ENCODE assay signal across 22 cellular contexts in the genomic region with DNA sequence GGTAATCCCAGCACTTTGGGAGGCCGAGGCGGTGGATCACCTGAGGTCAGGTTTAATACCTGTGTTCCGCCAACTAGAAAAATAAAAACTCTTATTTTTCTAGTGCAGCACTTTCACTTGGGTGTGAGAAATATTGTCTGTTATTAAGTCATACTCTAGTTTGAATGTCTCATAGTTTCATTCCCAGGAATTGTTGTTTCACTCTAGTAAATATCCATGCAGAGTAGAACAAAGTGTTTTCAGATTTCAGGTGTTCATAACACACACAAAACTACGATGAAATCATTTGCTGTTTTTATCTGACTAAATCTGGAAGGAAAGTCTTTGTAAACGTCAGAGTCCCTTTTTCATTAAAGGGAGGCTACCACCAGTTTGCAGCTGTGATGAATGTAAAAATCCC. TPM values are rescaled to one million over a fixed set of nuclear protein-coding genes. Genes with fewer than 3 reads are reported as not detected.
DNase-seq lines count a peak whose midpoint lies in the region; ATAC-seq, FAIRE-seq and TF ChIP-seq lines count a peak whose summit lies in the region.
"Had no signal": no experiment of that assay in that cellular context is flagged by ENCODE, and none has a peak within 500 bp of the region (broad histone marks: within the 10 kb centered on the region; RNA-seq: fewer than 3 reads in every experiment).

No MANE protein-coding gene starts in this region.

- peak overlapping the region; percentile 22 for H3K4me2 ChIP-seq in keratinocyte (ENCODE audit: control insufficient read depth, extremely low read depth, insufficient read depth, low read depth, low read length)

- no peaks in the 10 kb centered on the region for H4K20me1 ChIP-seq in keratinocyte (ENCODE audit: control insufficient read depth, extremely low read depth, insufficient read depth, low read length)

- peak overlapping the region; percentile 47 for H3K27ac ChIP-seq in CD4-positive, alpha-beta T cell (ENCODE audit: low read depth, low read length)
- H3K27ac ChIP-seq in keratinocyte (ENCODE audit: control insufficient read depth, insufficient read depth, low read length): peak overlapping the region; percentile 4
- H3K27ac ChIP-seq: coronary artery had no signal

- dilution Hi-C loops in keratinocyte (cut with MboI; ENCODE audit: extremely low pct_ligation_motif_present, low sequenced_read_pairs): no loop called here

- POLR2A ChIA-PET in activated CD4-positive, alpha-beta T cell treated with anti-CD3 and anti-CD28 coated beads for 36 hours (lab: Charles Lee): interaction anchor here (0.7 to 2.3 kb wide), 4 partner anchors 17 to 251 kb away, joined by 3 to 11 read pairs (median 6); no protein-coding TSS in a partner anchor
- POLR2A ChIA-PET in CD4-positive, alpha-beta T cell (lab: Charles Lee): interaction anchor here (1.0 to 5.2 kb wide), 5 partner anchors 9 to 113 kb away, joined by 3 to 50 read pairs (median 6); no protein-coding TSS in a partner anchor
- POLR2A ChIA-PET in activated CD8-positive, alpha-beta T cell treated with anti-CD3 and anti-CD28 coated beads for 36 hours (lab: Charles Lee): interaction anchor here (1.0 to 1.6 kb wide), 3 partner anchors 40 to 79 kb away, joined by 3 to 4 read pairs (median 3); no protein-coding TSS in a partner anchor

- intact Hi-C loops in activated CD4-positive, alpha-beta T cell treated with anti-CD3 and anti-CD28 coated beads for 36 hours (cut with DNase I, micrococcal nuclease): loop anchor here (1.0 to 10.0 kb wide), 11 partner anchors 16 to 1456 kb away; a partner anchor contains a TSS
- intact Hi-C loops in CD4-positive, alpha-beta T cell (cut with DNase I, micrococcal nuclease): loop anchor here (5.0 to 10.0 kb wide), 7 partner anchors 34 to 854 kb away; a partner anchor contains a TSS
- intact Hi-C loops in activated CD8-positive, alpha-beta T cell treated with anti-CD3 and anti-CD28 coated beads for 36 hours (cut with micrococcal nuclease): loop anchor here (10.0 kb wide), 1 partner anchor 66 kb away; no protein-coding TSS in a partner anchor
- intact Hi-C loops in left ventricle myocardium superior (cut with micrococcal nuclease): no loop called here
- intact Hi-C loops in Right ventricle myocardium inferior (cut with DNase I): loop anchor here (10.0 kb wide), 1 partner anchor 376 kb away; a partner anchor contains a TSS

- H3K27me3 Mint-ChIP-seq in activated CD4-positive, alpha-beta T cell treated with anti-CD3 and anti-CD28 coated beads for 36 hours: no peaks in the 10 kb centered on the region
- H3K27me3 Mint-ChIP-seq in CD4-positive, alpha-beta T cell: no peaks in the 10 kb centered on the region
- no peaks in the 10 kb centered on the region for H3K27me3 Mint-ChIP-seq in activated CD8-positive, alpha-beta T cell treated with anti-CD3 and anti-CD28 coated beads for 36 hours
- H3K27me3 Mint-ChIP-seq: progenitor cell of endocrine pancreas had no signal

- peak; percentile 5 for ATAC-seq in activated CD4-positive, alpha-beta T cell treated with anti-CD3 and anti-CD28 coated beads for 36 hours
- no peak for ATAC-seq in CD4-positive, alpha-beta T cell (ENCODE audit: poor library complexity)
- ATAC-seq in activated CD8-positive, alpha-beta T cell treated with anti-CD3 and anti-CD28 coated beads for 36 hours: no peak
- no peak for ATAC-seq in left ventricle myocardium superior
- no peak for ATAC-seq in Right ventricle myocardium inferior

- no peaks in the 10 kb centered on the region for H3K27me3 ChIP-seq in CD4-positive, alpha-beta T cell (ENCODE audit: control insufficient read depth, insufficient read depth, low read length)
- no peaks in the 10 kb centered on the region for H3K27me3 ChIP-seq in keratinocyte (ENCODE audit: control insufficient read depth, extremely low read depth, insufficient read depth, low read length)

- FAIRE-seq in keratinocyte (lab: Jason Lieb, UNC): no peak

- no peaks in the 10 kb centered on the region for H3K9me1 ChIP-seq in keratinocyte (ENCODE audit: control insufficient read depth, extremely low read depth, insufficient read depth, low read length)

- peaks cover 26% of the 10 kb centered on the region for H3K4me1 ChIP-seq in keratinocyte (ENCODE audit: control insufficient read depth, extremely low read depth, insufficient read depth, low read length)

- H3K4me3 Mint-ChIP-seq in activated CD4-positive, alpha-beta T cell treated with anti-CD3 and anti-CD28 coated beads for 36 hours: peak overlapping the region; percentile 83
- peak overlapping the region; percentile 84 for H3K4me3 Mint-ChIP-seq in CD4-positive, alpha-beta T cell
- peak overlapping the region; percentile 81 for H3K4me3 Mint-ChIP-seq in activated CD8-positive, alpha-beta T cell treated with anti-CD3 and anti-CD28 coated beads for 36 hours

- no peak for TF ChIP-seq CTCF in CD4-positive, alpha-beta T cell (IDR thresholded peaks at IDR 0.05)
- TF ChIP-seq CTCF in activated CD8-positive, alpha-beta T cell treated with anti-CD3 and anti-CD28 coated beads for 36 hours (IDR thresholded peaks at IDR 0.05): no peak
- no peak for TF ChIP-seq CTCF in keratinocyte (optimal IDR thresholded peaks at IDR 0.05 in 1 of 3, IDR thresholded peaks at IDR 0.05 in 1 of 3, conservative IDR thresholded peaks at IDR 0.05 in 1 of 3; ENCODE audit: extremely low read depth in 1 of 3, insufficient read depth in 2 of 3, low read length in 3 of 3)
- no peak for TF ChIP-seq CTCF in GM20000 (IDR thresholded peaks at IDR 0.05; ENCODE audit: extremely low read depth, missing control alignments)

- no peak overlapping the region for H3K4me3 ChIP-seq in keratinocyte (ENCODE audit: control insufficient read depth in 2 of 3, extremely low read depth in 1 of 3, insufficient read depth in 2 of 3, low read depth in 1 of 3, low read length in 3 of 3)
- H3K4me3 ChIP-seq: coronary artery had no signal

- H3K27ac Mint-ChIP-seq in activated CD4-positive, alpha-beta T cell treated with anti-CD3 and anti-CD28 coated beads for 36 hours: peak overlapping the region; percentile 98
- H3K27ac Mint-ChIP-seq in CD4-positive, alpha-beta T cell: peak overlapping the region; percentile 98
- H3K27ac Mint-ChIP-seq in activated CD8-positive, alpha-beta T cell treated with anti-CD3 and anti-CD28 coated beads for 36 hours: peak overlapping the region; percentile 93
- H3K27ac Mint-ChIP-seq: progenitor cell of endocrine pancreas had no signal

- CTCF ChIA-PET in activated CD4-positive, alpha-beta T cell treated with anti-CD3 and anti-CD28 coated beads for 36 hours (lab: Charles Lee): interaction anchor here (0.8 to 1.6 kb wide), 3 partner anchors 9 to 61 kb away, joined by 3 to 5 read pairs (median 3); no protein-coding TSS in a partner anchor
- CTCF ChIA-PET in CD4-positive, alpha-beta T cell (lab: Charles Lee): no interaction called here
- CTCF ChIA-PET in activated CD8-positive, alpha-beta T cell treated with anti-CD3 and anti-CD28 coated beads for 36 hours (lab: Charles Lee): interaction anchor here (1.0 to 4.7 kb wide), 4 partner anchors 9 to 50 kb away, joined by 3 to 15 read pairs (median 10); no protein-coding TSS in a partner anchor

- no peaks in the 10 kb centered on the region for H3K9me3 ChIP-seq in CD4-positive, alpha-beta T cell (ENCODE audit: control insufficient read depth, low read length)
- no peaks in the 10 kb centered on the region for H3K9me3 ChIP-seq in keratinocyte (ENCODE audit: control insufficient read depth, low read depth, low read length)

- H3K9me3 Mint-ChIP-seq in activated CD4-positive, alpha-beta T cell treated with anti-CD3 and anti-CD28 coated beads for 36 hours (ENCODE audit: low read depth): no peaks in the 10 kb centered on the region
- H3K9me3 Mint-ChIP-seq in CD4-positive, alpha-beta T cell: no peaks in the 10 kb centered on the region
- no peaks in the 10 kb centered on the region for H3K9me3 Mint-ChIP-seq in activated CD8-positive, alpha-beta T cell treated with anti-CD3 and anti-CD28 coated beads for 36 hours
- H3K9me3 Mint-ChIP-seq: nephron; T-helper 1 cell treated with Interleukin-12 subunit alpha and Interleukin-12 subunit beta and Interleukin-4 antibody, amounts not matched to agents 30 μg/mL and 1 μg/mL, for 36 hours had no signal

- peaks cover 2% of the 10 kb centered on the region for H3K79me2 ChIP-seq in keratinocyte (ENCODE audit: control insufficient read depth, insufficient read depth, low read length)

- no peak overlapping the region for H2AFZ ChIP-seq in keratinocyte (ENCODE audit: control insufficient read depth, low read length)

- DNase-seq in activated CD4-positive, alpha-beta T cell treated with anti-CD3 and anti-CD28 coated beads for 36 hours: no peak
- DNase-seq in activated CD4-positive, alpha-beta T cell treated with anti-CD3 and anti-CD28 coated beads, Interleukin-2, amount 50 U/mL, for 4 hours: no peak
- no peak for DNase-seq in CD4-positive, alpha-beta T cell
- no peak for DNase-seq in activated CD8-positive, alpha-beta T cell treated with anti-CD3 and anti-CD28 coated beads for 36 hours
- no peak for DNase-seq in keratinocyte (ENCODE audit: low read depth, low spot score)
- no peak for DNase-seq in left ventricle myocardium superior
- DNase-seq in Right ventricle myocardium inferior (ENCODE audit: missing footprints): no peak
- no peak for DNase-seq in GM20000 (ENCODE audit: low spot score)
- DNase-seq: activated CD4-positive, alpha-beta T cell treated with anti-CD3 and anti-CD28 coated beads for 1 hour; activated effector memory CD4-positive, alpha-beta T cell treated with anti-CD3 and anti-CD28 coated beads, Interleukin-2, amount 50 U/mL, for 16 hours; DMS 273 treated with DMSO at 0.1 percent for 48 hours; hippocampal formation; islet precursor cell; KG1; mesenchymal stem cell; NCI-H1092 treated with DMSO at 0.1 percent for 48 hours; NCI-H524; stimulated activated CD4-positive, alpha-beta T cell treated with anti-CD3 and anti-CD28 coated beads, Interleukin-2, amount 100 ng/mL, for 48 hours had no signal

- H3K9ac ChIP-seq in keratinocyte (ENCODE audit: control insufficient read depth, extremely low read depth, insufficient read depth, low read length): no peak overlapping the region

- H3K4me1 Mint-ChIP-seq in activated CD4-positive, alpha-beta T cell treated with anti-CD3 and anti-CD28 coated beads for 36 hours: peaks cover 50% of the 10 kb centered on the region
- peaks cover 62% of the 10 kb centered on the region for H3K4me1 Mint-ChIP-seq in CD4-positive, alpha-beta T cell (ENCODE audit: low read depth)
- peaks cover 41% of the 10 kb centered on the region for H3K4me1 Mint-ChIP-seq in activated CD8-positive, alpha-beta T cell treated with anti-CD3 and anti-CD28 coated beads for 36 hours (ENCODE audit: low read depth)

- H3K36me3 ChIP-seq in keratinocyte (ENCODE audit: control insufficient read depth in 2 of 2, extremely low read depth in 1 of 2, insufficient read depth in 2 of 2, low read length in 2 of 2): no peaks in the 10 kb centered on the region

- H3K36me3 Mint-ChIP-seq in activated CD4-positive, alpha-beta T cell treated with anti-CD3 and anti-CD28 coated beads for 36 hours (ENCODE audit: low read depth): peaks cover 16% of the 10 kb centered on the region
- peaks cover 27% of the 10 kb centered on the region for H3K36me3 Mint-ChIP-seq in CD4-positive, alpha-beta T cell (ENCODE audit: low read depth)
- H3K36me3 Mint-ChIP-seq in activated CD8-positive, alpha-beta T cell treated with anti-CD3 and anti-CD28 coated beads for 36 hours (ENCODE audit: low read depth): peaks cover 13% of the 10 kb centered on the region

RNA-seq across cellular contexts. Expression of a gene that starts 3.9 kb away (rescaled TPM):
- total RNA-seq in activated CD4-positive, alpha-beta T cell treated with anti-CD3 and anti-CD28 coated beads for 36 hours: 10 to 100 TPM; 15.3 to 16.6 TPM
- 10 to 100 TPM; 46.8 to 50.4 TPM for total RNA-seq in CD4-positive, alpha-beta T cell
- total RNA-seq in activated CD8-positive, alpha-beta T cell treated with anti-CD3 and anti-CD28 coated beads for 36 hours: 10 to 100 TPM; 17.2 to 19.4 TPM
- polyA plus RNA-seq in keratinocyte: 0.94 to 1.9 TPM (median 1.3 TPM) in 3 replicates
- 2.5 TPM for polyA plus RNA-seq in keratinocyte (2011; ENCODE audit: low read depth)
- 1.4 and 1.8 TPM in 2 replicates for polyA plus RNA-seq in keratinocyte (2011; cell fraction: cytosol; rRNA removed)
- polyA plus RNA-seq in keratinocyte (2011; cell fraction: nucleus; rRNA removed): 2.3 TPM in 2 replicates
- polyA plus RNA-seq in keratinocyte (2012; ENCODE audit: low replicate concordance): 1.8 and 2.2 TPM in 2 replicates
- polyA minus RNA-seq in keratinocyte: 1.9 to 2.8 TPM (median 2.0 TPM) in 3 replicates
- polyA minus RNA-seq in keratinocyte (2011; cell fraction: cytosol; rRNA and poly(A)+ RNA removed): 1.9 TPM
- 2.0 and 2.7 TPM in 2 replicates for polyA minus RNA-seq in keratinocyte (2011; cell fraction: nucleus; rRNA and poly(A)+ RNA removed)
- 2.4 TPM for total RNA-seq in left ventricle myocardium superior
- 2.4 TPM for total RNA-seq in Right ventricle myocardium inferior
